In the genomic region with DNA sequence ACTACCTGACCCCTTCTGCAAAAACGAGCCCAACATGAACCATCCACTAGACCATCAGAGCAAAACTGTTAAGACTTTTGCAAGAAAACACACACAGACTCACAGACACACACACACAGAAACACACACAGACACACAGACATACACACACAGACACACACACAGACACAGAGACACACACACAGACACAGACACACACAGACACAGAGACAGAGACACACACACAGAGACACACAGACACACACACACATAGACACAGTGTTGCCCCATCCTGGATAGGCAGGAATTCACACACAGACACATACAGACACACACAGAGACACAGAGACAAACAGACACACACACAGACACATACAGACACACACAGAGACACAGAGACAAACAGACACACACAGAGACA, we compare ENCODE assay signal across 1 cellular context.
TF ChIP-seq lines count a peak whose summit lies in the region.

No MANE protein-coding gene starts in this region.

TF ChIP-seq in HEK293, 187 proteins besides CTCF, POLR2A, EP300 and RAD21 (continued from another document):
- TF ChIP-seq ZNF148 (tag by site-specific recombination; IDR thresholded peaks at IDR 0.05; ENCODE audit: borderline replicate concordance), result 0 out of 2 replicates have a peak, but pooled peaks have one; percentile 41
- TF ChIP-seq ZNF48 (tag by site-specific recombination; IDR thresholded peaks at IDR 0.05), result 0 out of 2 replicates have a peak, but pooled peaks have one; percentile 20
- peak; percentile 80; the same call in 1 of the 2 replicates for TF ChIP-seq ZNF311 (tag by site-specific recombination; IDR thresholded peaks at IDR 0.05; ENCODE audit: borderline replicate concordance)
- TF ChIP-seq, protein P1, sequence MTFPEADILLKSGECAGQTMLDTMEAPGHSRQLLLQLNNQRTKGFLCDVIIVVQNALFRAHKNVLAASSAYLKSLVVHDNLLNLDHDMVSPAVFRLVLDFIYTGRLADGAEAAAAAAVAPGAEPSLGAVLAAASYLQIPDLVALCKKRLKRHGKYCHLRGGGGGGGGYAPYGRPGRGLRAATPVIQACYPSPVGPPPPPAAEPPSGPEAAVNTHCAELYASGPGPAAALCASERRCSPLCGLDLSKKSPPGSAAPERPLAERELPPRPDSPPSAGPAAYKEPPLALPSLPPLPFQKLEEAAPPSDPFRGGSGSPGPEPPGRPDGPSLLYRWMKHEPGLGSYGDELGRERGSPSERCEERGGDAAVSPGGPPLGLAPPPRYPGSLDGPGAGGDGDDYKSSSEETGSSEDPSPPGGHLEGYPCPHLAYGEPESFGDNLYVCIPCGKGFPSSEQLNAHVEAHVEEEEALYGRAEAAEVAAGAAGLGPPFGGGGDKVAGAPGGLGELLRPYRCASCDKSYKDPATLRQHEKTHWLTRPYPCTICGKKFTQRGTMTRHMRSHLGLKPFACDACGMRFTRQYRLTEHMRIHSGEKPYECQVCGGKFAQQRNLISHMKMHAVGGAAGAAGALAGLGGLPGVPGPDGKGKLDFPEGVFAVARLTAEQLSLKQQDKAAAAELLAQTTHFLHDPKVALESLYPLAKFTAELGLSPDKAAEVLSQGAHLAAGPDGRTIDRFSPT (tag by site-specific recombination; IDR thresholded peaks at IDR 0.05), result no peak
- no peak for TF ChIP-seq OSR2 (tag by site-specific recombination; IDR thresholded peaks at IDR 0.05)
- TF ChIP-seq, protein P2, sequence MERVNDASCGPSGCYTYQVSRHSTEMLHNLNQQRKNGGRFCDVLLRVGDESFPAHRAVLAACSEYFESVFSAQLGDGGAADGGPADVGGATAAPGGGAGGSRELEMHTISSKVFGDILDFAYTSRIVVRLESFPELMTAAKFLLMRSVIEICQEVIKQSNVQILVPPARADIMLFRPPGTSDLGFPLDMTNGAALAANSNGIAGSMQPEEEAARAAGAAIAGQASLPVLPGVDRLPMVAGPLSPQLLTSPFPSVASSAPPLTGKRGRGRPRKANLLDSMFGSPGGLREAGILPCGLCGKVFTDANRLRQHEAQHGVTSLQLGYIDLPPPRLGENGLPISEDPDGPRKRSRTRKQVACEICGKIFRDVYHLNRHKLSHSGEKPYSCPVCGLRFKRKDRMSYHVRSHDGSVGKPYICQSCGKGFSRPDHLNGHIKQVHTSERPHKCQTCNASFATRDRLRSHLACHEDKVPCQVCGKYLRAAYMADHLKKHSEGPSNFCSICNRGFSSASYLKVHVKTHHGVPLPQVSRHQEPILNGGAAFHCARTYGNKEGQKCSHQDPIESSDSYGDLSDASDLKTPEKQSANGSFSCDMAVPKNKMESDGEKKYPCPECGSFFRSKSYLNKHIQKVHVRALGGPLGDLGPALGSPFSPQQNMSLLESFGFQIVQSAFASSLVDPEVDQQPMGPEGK (tag by site-specific recombination; IDR thresholded peaks at IDR 0.05), result no peak
- no peak for TF ChIP-seq ZNF610 (tag by site-specific recombination; IDR thresholded peaks at IDR 0.05; ENCODE audit: borderline replicate concordance)
- TF ChIP-seq ZNF544 (tag by site-specific recombination; IDR thresholded peaks at IDR 0.05), result no peak
- TF ChIP-seq ZBTB44 (tag by site-specific recombination; IDR thresholded peaks at IDR 0.05), result no peak
- TF ChIP-seq ZNF433 (tag by site-specific recombination; IDR thresholded peaks at IDR 0.05; ENCODE audit: low read depth), result no peak
- TF ChIP-seq ZEB2 (tag by site-specific recombination; IDR thresholded peaks at IDR 0.05), result no peak
- TF ChIP-seq ZSCAN4 (tag by site-specific recombination; IDR thresholded peaks at IDR 0.05), result peak; percentile 97
- no peak for TF ChIP-seq TCF7L2 (IDR thresholded peaks at IDR 0.05; ENCODE audit: borderline replicate concordance, low read depth, low read length)
- no peak for TF ChIP-seq ZNF548 (tag by site-specific recombination; IDR thresholded peaks at IDR 0.05)
- TF ChIP-seq ZNF658 (tag by site-specific recombination; IDR thresholded peaks at IDR 0.05), result no peak
- no peak for TF ChIP-seq ZNF221 (tag by site-specific recombination; IDR thresholded peaks at IDR 0.05; ENCODE audit: borderline replicate concordance)
- no peak for TF ChIP-seq ZNF18 (tag by site-specific recombination; IDR thresholded peaks at IDR 0.05)
- no peak for TF ChIP-seq ZNF157 (tag by site-specific recombination; IDR thresholded peaks at IDR 0.05)
- no peak for TF ChIP-seq ZFP37 (tag by site-specific recombination; IDR thresholded peaks at IDR 0.05)
- TF ChIP-seq GFI1B (tag by site-specific recombination; IDR thresholded peaks at IDR 0.05), result no peak
- TF ChIP-seq TRIM28 (IDR thresholded peaks at IDR 0.05; ENCODE audit: borderline replicate concordance, low read length), result no peak
- TF ChIP-seq ZNF202 (tag by site-specific recombination; IDR thresholded peaks at IDR 0.05; ENCODE audit: borderline replicate concordance), result peak; percentile 22; the same call in 1 of the 2 replicates
- TF ChIP-seq ZNF354C (tag by site-specific recombination; IDR thresholded peaks at IDR 0.05; ENCODE audit: borderline replicate concordance, low read depth), result no peak
- no peak for TF ChIP-seq OVOL3 (tag by site-specific recombination; IDR thresholded peaks at IDR 0.05)
